ENCODE assay signal across 12 cellular contexts in genomic region chr12:105355752-105356151, GRCh38. TPM values are rescaled to one million over a fixed set of nuclear protein-coding genes. Genes with fewer than 3 reads are reported as not detected.
A peak's percentile ranks its signal among the peaks of the same experiment; 100 is the strongest.
DNase-seq lines count a peak whose midpoint lies in the region; ATAC-seq, FAIRE-seq and TF ChIP-seq lines count a peak whose summit lies in the region.
"Had no signal": no experiment of that assay in that cellular context is flagged by ENCODE, and none has a peak within 500 bp of the region (broad histone marks: within the 10 kb centered on the region; RNA-seq: fewer than 3 reads in every experiment).

No MANE protein-coding gene starts in this region.

- H3K36me3 ChIP-seq in psoas muscle (ENCODE audit: insufficient read depth in 1 of 2, low read depth in 1 of 2): no peaks in the 10 kb centered on the region

- DNase-seq in EH (ENCODE audit: low read depth): peak; percentile 79
- peak; percentile 54 for DNase-seq in RCC 7860 (ENCODE audit: low spot score)
- peak; percentile 42 for DNase-seq in fibroblast of gingiva (ENCODE audit: low read depth)
- DNase-seq in psoas muscle: no peak
- no peak for DNase-seq in stimulated activated CD4-positive, alpha-beta T cell treated with anti-CD3 and anti-CD28 coated beads, Interleukin-4, amount 100 ng/mL, for 24 hours
- DNase-seq: activated T-cell treated with anti-CD3 and anti-CD28 coated beads, Interleukin-2, amount 50 U/mL, for 48 hours; caudate nucleus; NCI-H1105; NCI-H526 had no signal

- H3K27me3 ChIP-seq in psoas muscle (ENCODE audit: insufficient read depth in 3 of 3, low read length in 2 of 3): no peaks in the 10 kb centered on the region

- peak overlapping the region; percentile 14 for H3K27ac ChIP-seq in psoas muscle
- H3K27ac ChIP-seq: SK-N-MC had no signal

- H3K4me1 ChIP-seq in psoas muscle: peaks cover 18% of the 10 kb centered on the region

- no peak overlapping the region for H3K4me3 ChIP-seq in psoas muscle
- H3K4me3 ChIP-seq: SK-N-MC had no signal

- peak in 1 of 4 donors; percentile 29 for ATAC-seq in psoas muscle
- no peak for ATAC-seq in GM21447 (IDR thresholded peaks at IDR 0.05; ENCODE audit: unreplicated experiment)
- ATAC-seq in GM18868 (IDR thresholded peaks at IDR 0.05; ENCODE audit: unreplicated experiment): no peak

- intact Hi-C loops in psoas muscle (cut with DNase I): no loop called here

- H3K9me3 ChIP-seq in psoas muscle: no peaks in the 10 kb centered on the region

- no peak for TF ChIP-seq CTCF in psoas muscle (IDR thresholded peaks at IDR 0.05)

- peak; percentile 51 for FAIRE-seq in RCC 7860 (lab: Jason Lieb, UNC)

RNA-seq across cellular contexts. Expression of gene C12orf75, which starts 25.3 kb away (rescaled TPM):
- total RNA-seq in psoas muscle: 100 to 1,000 TPM in 2 of 4 donors, 10 to 100 TPM in 2; 31.1 to 228 (median 146) TPM
- 10 to 100 TPM; 25.6 to 84.9 (median 43.0) TPM for polyA plus RNA-seq in psoas muscle

Comparison
In these comparisons a context has a peak if more than half of its experiments do, and no peak if none do; other contexts are left out.
1. DNase-seq: peak in EH (single experiment), RCC 7860 (single experiment) and fibroblast of gingiva (single experiment); none in psoas muscle (0 of 2) and stimulated activated CD4-positive, alpha-beta T cell treated with anti-CD3 and anti-CD28 coated beads, Interleukin-4, amount 100 ng/mL, for 24 hours (single experiment).